In genomic region chr3:11635671-11636371, GRCh38 we compare ENCODE assay signal across 16 cellular contexts. TPM values are rescaled to one million over a fixed set of nuclear protein-coding genes. Genes with fewer than 3 reads are reported as not detected.
DNase-seq lines count a peak whose midpoint lies in the region; ATAC-seq and TF ChIP-seq lines count a peak whose summit lies in the region.
"Had no signal": no experiment of that assay in that cellular context is flagged by ENCODE, and none has a peak within 500 bp of the region (broad histone marks: within the 10 kb centered on the region; RNA-seq: fewer than 3 reads in every experiment).

No MANE protein-coding gene starts in this region.

- intact Hi-C loops in CD4-positive, alpha-beta T cell (cut with DNase I, micrococcal nuclease) = loop anchor here in 1 of 2 experiments (5.0 kb wide), 1 partner anchor 54 kb away; no protein-coding TSS in a partner anchor
- intact Hi-C loops in PC-3 (cut with micrococcal nuclease) (no loop called here), psoas muscle (cut with DNase I) (loop anchor here in 1 of 2 donors (5.0 kb wide), 1 partner anchor 34 kb away; no protein-coding TSS in a partner anchor), posterior cingulate gyrus (cut with DNase I) (loop anchor here (10.0 kb wide), 1 partner anchor 71 kb away; no protein-coding TSS in a partner anchor)

- H3K4me1 ChIP-seq in PC-3 (ENCODE audit: insufficient read depth, low read length) (peaks cover 15% of the 10 kb centered on the region; the same call in 1 of the 2 replicates), psoas muscle (peaks cover 100% of the 10 kb centered on the region)

- no peak overlapping the region for H2AFZ ChIP-seq in PC-3 (ENCODE audit: low read length)

- POLR2A ChIA-PET in CD4-positive, alpha-beta T cell (lab: Charles Lee) = interaction anchor here (0.5 to 6.3 kb wide), 3 partner anchors 8 to 346 kb away, joined by 3 to 31 read pairs (median 12); partner anchors contain the start of gene VGLL4
- POLR2A ChIA-PET in PC-3 (lab: Charles Lee; ENCODE audit: unreplicated experiment) = interaction anchor here (0.6 to 1.2 kb wide), 2 partner anchors 9 to 10 kb away, joined by 4 to 5 read pairs; no protein-coding TSS in a partner anchor

- H3K9me3 Mint-ChIP-seq in CD4-positive, alpha-beta T cell = no peaks in the 10 kb centered on the region
- H3K9me3 Mint-ChIP-seq: effector memory CD8-positive, alpha-beta T cell had no signal

- TF ChIP-seq CTCF in CD4-positive, alpha-beta T cell (IDR thresholded peaks at IDR 0.05) = no peak
- TF ChIP-seq CTCF in PC-3 (conservative IDR thresholded peaks at IDR 0.05; ENCODE audit: low read depth, low read length) = no peak
- no peak for TF ChIP-seq CTCF in fibroblast of mammary gland (conservative IDR thresholded peaks at IDR 0.05; ENCODE audit: control insufficient read depth, insufficient read depth, low read depth, low read length)
- no peak for TF ChIP-seq CTCF in psoas muscle (IDR thresholded peaks at IDR 0.05)
- no peak for TF ChIP-seq CTCF in GM13976 (IDR thresholded peaks at IDR 0.05; ENCODE audit: borderline replicate concordance, control extremely low read depth, extremely low read depth, insufficient read depth, missing control alignments)

- in situ Hi-C loops in GM13976 (cut with MboI; ENCODE audit: low sequenced_read_pairs, unreplicated experiment) = no loop called here

- no peaks in the 10 kb centered on the region for H3K9me3 ChIP-seq in CD4-positive, alpha-beta T cell (ENCODE audit: control insufficient read depth, low read length)
- H3K9me3 ChIP-seq in PC-3 (ENCODE audit: low read length) (no peaks in the 10 kb centered on the region), psoas muscle (no peaks in the 10 kb centered on the region)
- H3K9me3 ChIP-seq: pancreas had no signal

- H3K27me3 Mint-ChIP-seq in CD4-positive, alpha-beta T cell = no peaks in the 10 kb centered on the region
- H3K27me3 Mint-ChIP-seq: effector memory CD8-positive, alpha-beta T cell had no signal

- no peak for DNase-seq in CD4-positive, alpha-beta T cell
- DNase-seq in PC-3 (no peak), fibroblast of mammary gland (ENCODE audit: low read depth) (peak; percentile 45), psoas muscle (no peak), GM13976 (ENCODE audit: low spot score) (no peak), posterior cingulate gyrus (no peak), NCI-H1694 treated with DMSO at 0.1 percent for 48 hours (lab: John Stamatoyannopoulos, UW) (no peak)
- DNase-seq in stimulated activated CD8-positive, alpha-beta memory T cell treated with anti-CD3 and anti-CD28 coated beads, Interleukin-4, amount 100 ng/mL, for 48 hours = no peak
- DNase-seq: activated CD4-positive, CD25-positive, alpha-beta regulatory T cell; AML-193; DMS79; effector memory CD8-positive, alpha-beta T cell; GOT3; NCI-H2081 treated with DMSO at 0.1 percent for 48 hours; NK-92 treated with Interleukin-12 subunit alpha and Interleukin-12 subunit beta, amount 100 ng/mL, for 24 hours; pancreas had no signal

- peaks cover 41% of the 10 kb centered on the region for H4K20me1 ChIP-seq in PC-3 (ENCODE audit: low read length)

- no peak overlapping the region for H3K4me2 ChIP-seq in PC-3 (ENCODE audit: low read length)

- H3K9me2 ChIP-seq in PC-3 (replicated peaks; ENCODE audit: low read length) = no peaks in the 10 kb centered on the region

- H3K4me3 Mint-ChIP-seq in CD4-positive, alpha-beta T cell = no peak overlapping the region
- H3K4me3 Mint-ChIP-seq: effector memory CD8-positive, alpha-beta T cell had no signal

- H3K36me3 ChIP-seq in PC-3 (ENCODE audit: low read depth, low read length) = no peaks in the 10 kb centered on the region
- H3K36me3 ChIP-seq in psoas muscle (ENCODE audit: insufficient read depth in 1 of 2, low read depth in 1 of 2) = no peaks in the 10 kb centered on the region
- H3K36me3 ChIP-seq: pancreas had no signal

- no peak overlapping the region for H3K27ac ChIP-seq in CD4-positive, alpha-beta T cell (ENCODE audit: low read depth, low read length)
- H3K27ac ChIP-seq in PC-3 (ENCODE audit: low read length) = no peak overlapping the region
- peak overlapping the region; percentile 70 for H3K27ac ChIP-seq in psoas muscle
- H3K27ac ChIP-seq: pancreas had no signal

- no peaks in the 10 kb centered on the region for H3K36me3 Mint-ChIP-seq in CD4-positive, alpha-beta T cell (ENCODE audit: low read depth)

- no peak for ATAC-seq in CD4-positive, alpha-beta T cell (ENCODE audit: poor library complexity)
- ATAC-seq in PC-3 (0 out of 2 replicates have a peak, but pooled peaks have one; percentile 12), psoas muscle (no peak)
- ATAC-seq: effector memory CD8-positive, alpha-beta T cell had no signal

- WGBS in psoas muscle, 3 donors = 42 to 51% (median 50%) methylated on average over 7 of the region's 7 CpGs

- no peaks in the 10 kb centered on the region for H3F3A ChIP-seq in PC-3 (ENCODE audit: low read length, unreplicated experiment)

- no TSS peak for BruUV-seq in PC-3 (replicated peaks; lab: Mats Ljungman, UMichigan)

- H3K79me2 ChIP-seq in PC-3 (ENCODE audit: low read length) = peaks cover 100% of the 10 kb centered on the region

- CTCF ChIA-PET in CD4-positive, alpha-beta T cell (lab: Charles Lee) = no interaction called here
- CTCF ChIA-PET in PC-3 (lab: Charles Lee) = no interaction called here

- peak overlapping the region; percentile 4 for H3K27ac Mint-ChIP-seq in CD4-positive, alpha-beta T cell

- H3K27me3 ChIP-seq in CD4-positive, alpha-beta T cell (ENCODE audit: control insufficient read depth, insufficient read depth, low read length) = no peaks in the 10 kb centered on the region
- H3K27me3 ChIP-seq in PC-3 (ENCODE audit: low read length) (no peaks in the 10 kb centered on the region), psoas muscle (ENCODE audit: insufficient read depth in 3 of 3, low read length in 2 of 3) (no peaks in the 10 kb centered on the region)
- H3K27me3 ChIP-seq: pancreas had no signal

- no peak overlapping the region for H3K4me3 ChIP-seq in PC-3 (ENCODE audit: low read length)
- no peak overlapping the region for H3K4me3 ChIP-seq in fibroblast of mammary gland (ENCODE audit: control insufficient read depth, low read depth, low read length)
- no peak overlapping the region for H3K4me3 ChIP-seq in psoas muscle
- H3K4me3 ChIP-seq: pancreas had no signal

- no peak overlapping the region for H3K9ac ChIP-seq in PC-3 (ENCODE audit: low read length)

- H3K4me1 Mint-ChIP-seq in CD4-positive, alpha-beta T cell (ENCODE audit: low read depth) = peaks cover 96% of the 10 kb centered on the region

RNA-seq across cellular contexts. Expression of gene VGLL4, which starts 7.9 kb away (rescaled TPM):
- total RNA-seq in CD4-positive, alpha-beta T cell = 10 to 100 TPM; 10.5 to 11.3 TPM
- 40.5 and 46.3 TPM in 2 replicates for total RNA-seq in PC-3 (2014; rRNA removed)
- 10 to 100 TPM; 11.2 to 14.8 (median 12.7) TPM for total RNA-seq in psoas muscle
- 10 to 100 TPM in 1 of 3 donors, 1 to 10 TPM in 2; 8.0 to 14.5 (median 8.3) TPM for polyA plus RNA-seq in psoas muscle
